Comparison of ENCODE assay signal across 8 cellular contexts in genomic region chr3:48188266-48189201, GRCh38. TPM values are rescaled to one million over a fixed set of nuclear protein-coding genes. Genes with fewer than 3 reads are reported as not detected.
DNase-seq lines count a peak whose midpoint lies in the region; ATAC-seq and TF ChIP-seq lines count a peak whose summit lies in the region.

CDC25A (minus strand) TSS chr3:48188417; CDS start chr3:48187947, 470 bp downstream.

- H3K4me1 ChIP-seq in Panc1 (ENCODE audit: control insufficient read depth, insufficient read depth, low read length), result peaks cover 4% of the 10 kb centered on the region; the same call in 1 of the 2 replicates
- peaks cover 0 to 2% of the 10 kb centered on the region in 2 donors for H3K4me1 ChIP-seq in esophagus (ENCODE audit: control insufficient read depth in 2 of 2, insufficient read depth in 2 of 2, low read length in 1 of 2)
- H3K4me1 ChIP-seq in mucosa of stomach (ENCODE audit: control insufficient read depth, insufficient read depth, low read length), result peaks cover 9% of the 10 kb centered on the region

- DNase-seq in DMS53 (lab: John Stamatoyannopoulos, UW) (peak; percentile 94), KG1 (lab: John Stamatoyannopoulos, UW) (peak; percentile 96), Panc1 (ENCODE audit: low read depth, low spot score) (peak; percentile 86)
- DNase-seq in activated T-cell treated with anti-CD3 and anti-CD28 coated beads, Interleukin-2, amount 50 U/mL, for 4 hours, result peak; percentile 88
- DNase-seq in stimulated activated CD8-positive, alpha-beta memory T cell treated with anti-CD3 and anti-CD28 coated beads, Interleukin-7, amount 100 ng/mL, for 1 hour (ENCODE audit: low read depth in 2 of 2), result peak; percentile 83 to 84

- H3K27me3 ChIP-seq in Panc1 (ENCODE audit: control insufficient read depth, insufficient read depth, low read length) (no peaks in the 10 kb centered on the region), esophagus (ENCODE audit: control insufficient read depth in 1 of 2, insufficient read depth in 2 of 2, low read length in 2 of 2) (no peaks in the 10 kb centered on the region), mucosa of stomach (ENCODE audit: control insufficient read depth, insufficient read depth, low read length) (no peaks in the 10 kb centered on the region)

- no peak for TF ChIP-seq CTCF in Panc1 (IDR thresholded peaks at IDR 0.05)

- peak within 1 kb of the TSS; percentile 81 for H3K27ac ChIP-seq in Panc1 (ENCODE audit: low read length)
- peak within 1 kb of the TSS; percentile 37 to 67 for H3K27ac ChIP-seq in esophagus (ENCODE audit: low read depth in 2 of 2, low read length in 1 of 2)

- CTCF ChIA-PET in Panc1 (lab: Charles Lee), result interaction anchor here (0.6 to 0.9 kb wide), 3 partner anchors 132 to 247 kb away, joined by 3 to 7 read pairs (median 5); no protein-coding TSS in a partner anchor

- in situ Hi-C loops in Panc1 (cut with HindIII; ENCODE audit: low pct_unique_long_range_greater_than_20kb, low sequenced_read_pairs), result no loop called here

- no peaks in the 10 kb centered on the region for H3K9me3 Mint-ChIP-seq in activated T-cell treated with anti-CD3 and anti-CD28 coated beads, Interleukin-2, amount 50 U/mL, for 4 hours

- peaks cover 7% of the 10 kb centered on the region for H3K36me3 Mint-ChIP-seq in activated T-cell treated with anti-CD3 and anti-CD28 coated beads, Interleukin-2, amount 50 U/mL, for 4 hours (ENCODE audit: insufficient read depth)

- H3K36me3 ChIP-seq in Panc1 (ENCODE audit: control insufficient read depth, insufficient read depth, low read length) (peaks cover 12% of the 10 kb centered on the region), esophagus (ENCODE audit: control insufficient read depth in 2 of 2, insufficient read depth in 2 of 2, low read length in 1 of 2) (no peaks in the 10 kb centered on the region), mucosa of stomach (ENCODE audit: control insufficient read depth, insufficient read depth, low read length) (no peaks in the 10 kb centered on the region)

- H3K4me3 Mint-ChIP-seq in activated T-cell treated with anti-CD3 and anti-CD28 coated beads, Interleukin-2, amount 50 U/mL, for 4 hours, result peak within 1 kb of the TSS; percentile 89

- peak within 1 kb of the TSS; percentile 60 for H3K9ac ChIP-seq in mucosa of stomach (ENCODE audit: low read length)

- no TSS peak for BruUV-seq in Panc1 (replicated peaks; lab: Mats Ljungman, UMichigan)

- H3K4me3 ChIP-seq in Panc1 (ENCODE audit: low read depth in 2 of 2, low read length in 2 of 2) (peak within 1 kb of the TSS; percentile 59 to 71), esophagus (ENCODE audit: low read depth in 1 of 2, low read length in 2 of 2) (peak within 1 kb of the TSS; percentile 75 to 81), mucosa of stomach (ENCODE audit: low read length) (peak within 1 kb of the TSS; percentile 63)

- H3K4me1 Mint-ChIP-seq in activated T-cell treated with anti-CD3 and anti-CD28 coated beads, Interleukin-2, amount 50 U/mL, for 4 hours (ENCODE audit: low read depth), result peaks cover 7% of the 10 kb centered on the region

- H3K9me3 ChIP-seq in Panc1 (ENCODE audit: control insufficient read depth, insufficient read depth, low read depth, low read length) (no peaks in the 10 kb centered on the region), esophagus (ENCODE audit: control insufficient read depth in 2 of 2, insufficient read depth in 1 of 2, low read depth in 1 of 2, low read length in 1 of 2) (no peaks in the 10 kb centered on the region), mucosa of stomach (ENCODE audit: control insufficient read depth, low read length) (no peaks in the 10 kb centered on the region)

- POLR2A ChIA-PET in Panc1 (lab: Charles Lee), result no interaction called here

- intact Hi-C loops in Panc1 (cut with micrococcal nuclease; ENCODE audit: unreplicated experiment), result no loop called here

- H3K27me3 Mint-ChIP-seq in activated T-cell treated with anti-CD3 and anti-CD28 coated beads, Interleukin-2, amount 50 U/mL, for 4 hours (ENCODE audit: low read depth), result peaks cover 22% of the 10 kb centered on the region

- ATAC-seq in GM21723 (IDR thresholded peaks at IDR 0.05; ENCODE audit: unreplicated experiment) (peak; percentile 94), Panc1 (peak; percentile 99)
- peak; percentile 99 for ATAC-seq in activated T-cell treated with anti-CD3 and anti-CD28 coated beads, Interleukin-2, amount 50 U/mL, for 4 hours

- 9% methylated on average over 41 to 44 of the region's 44 CpGs for WGBS in esophagus, 2 donors

RNA-seq across cellular contexts. Expression of gene CDC25A, which starts in this region (rescaled TPM):
- total RNA-seq in Panc1 (2021; ENCODE audit: unreplicated experiment), result 12.8 TPM
- 3.5 TPM for polyA plus RNA-seq in Panc1 (2012; ENCODE audit: insufficient read length)
- 10 to 100 TPM; 31.5 to 52.5 (median 40.1) TPM for total RNA-seq in activated T-cell treated with anti-CD3 and anti-CD28 coated beads, Interleukin-2, amount 50 U/mL, for 4 hours
- polyA plus RNA-seq in esophagus, result 1 to 10 TPM; 1.8 to 2.9 TPM

Comparison
In these comparisons a context has a peak if more than half of its experiments do, and no peak if none do; other contexts are left out.
1. Peak in every context shown above with its lines: DNase-seq, ATAC-seq, H3K4me3 ChIP-seq and H3K27ac ChIP-seq.